9 cellular contexts compared by ENCODE assay signal in the genomic region with DNA sequence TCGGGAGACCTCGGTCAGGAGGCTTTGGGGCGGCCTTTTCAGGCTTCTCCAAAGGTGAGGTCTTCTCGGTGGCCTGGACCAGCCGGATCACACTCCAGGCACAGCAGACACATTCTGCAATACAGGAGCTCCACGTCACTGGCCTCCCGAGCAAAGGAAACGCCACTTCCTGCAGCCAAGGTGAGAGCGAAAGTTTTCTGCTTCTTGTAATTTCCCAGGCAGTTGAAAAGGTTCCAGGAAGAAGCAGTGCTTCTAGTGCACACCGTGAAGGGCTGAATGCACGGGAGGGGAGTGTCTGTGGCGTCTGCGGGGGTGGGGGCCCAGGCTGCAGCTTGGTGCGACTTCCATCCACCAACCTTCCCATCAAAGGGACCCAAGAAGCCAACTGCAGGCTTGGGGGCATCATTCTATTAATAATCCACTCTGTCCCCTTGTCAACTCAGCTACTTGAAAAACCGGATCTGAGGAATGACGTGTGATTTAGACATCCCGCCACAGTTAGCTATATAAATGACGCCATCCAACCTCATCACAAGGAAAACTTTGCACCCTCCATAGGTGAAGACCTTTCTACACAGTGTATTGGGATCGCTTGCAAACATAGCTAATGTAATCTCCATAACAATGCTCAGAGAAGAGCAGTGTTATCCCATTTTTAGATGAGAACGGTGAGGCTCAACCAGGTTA.
DNase-seq lines count a peak whose midpoint lies in the region; ATAC-seq and TF ChIP-seq lines count a peak whose summit lies in the region.
"Had no signal": no experiment of that assay in that cellular context is flagged by ENCODE, and none has a peak within 500 bp of the region (broad histone marks: within the 10 kb centered on the region; RNA-seq: fewer than 3 reads in every experiment).

No MANE protein-coding gene starts in this region.

- peaks cover 36% of the 10 kb centered on the region for H3K4me1 Mint-ChIP-seq in activated B cell treated with CpG ODN at 0.5 μM for 24 hours

- H3K27ac Mint-ChIP-seq in activated B cell treated with CpG ODN at 0.5 μM for 24 hours: peak overlapping the region; percentile 80

- peak; percentile 36 for ATAC-seq in activated B cell treated with CpG ODN at 0.5 μM for 24 hours (ENCODE audit: low read depth)

- H3K4me3 Mint-ChIP-seq in activated B cell treated with CpG ODN at 0.5 μM for 24 hours: peak overlapping the region; percentile 48

- TF ChIP-seq CTCF in GM06990 (IDR thresholded peaks at IDR 0.05; ENCODE audit: insufficient read depth, low read length, poor library complexity, severe bottlenecking) (no peak), activated B cell treated with CpG ODN at 0.5 μM for 24 hours (IDR thresholded peaks at IDR 0.05) (no peak)

- H3K36me3 ChIP-seq in GM06990 (ENCODE audit: control insufficient read depth, insufficient read depth, low read length): peaks cover 5% of the 10 kb centered on the region

- H3K9me3 Mint-ChIP-seq in activated B cell treated with CpG ODN at 0.5 μM for 24 hours: no peaks in the 10 kb centered on the region

- intact Hi-C loops in activated B cell treated with CpG ODN at 0.5 μM for 24 hours (cut with micrococcal nuclease): loop anchor here (2.0 kb wide), 1 partner anchor 47 kb away; no protein-coding TSS in a partner anchor

- H3K27me3 Mint-ChIP-seq in activated B cell treated with CpG ODN at 0.5 μM for 24 hours: no peaks in the 10 kb centered on the region

- H3K4me3 ChIP-seq in GM06990 (replicated peaks; ENCODE audit: low read depth, low read length): peak overlapping the region; percentile 6

- no peaks in the 10 kb centered on the region for H3K27me3 ChIP-seq in GM06990 (replicated peaks; ENCODE audit: control insufficient read depth, insufficient read depth, low read length)

- peak; percentile 61 for DNase-seq in GM06990 (ENCODE audit: extremely low read depth, insufficient read length)
- DNase-seq in activated B cell treated with CpG ODN at 0.5 μM for 24 hours: no peak
- peak; percentile 22 for DNase-seq in activated naive CD8-positive, alpha-beta T cell treated with anti-CD3 and anti-CD28 coated beads, Interleukin-2, amount 50 U/mL, for 16 hours (ENCODE audit: low read depth, low spot score)
- peak; percentile 71 for DNase-seq in stimulated activated CD4-positive, alpha-beta T cell treated with anti-CD3 and anti-CD28 coated beads, Interleukin-1b, Interleukin-23, amount 100 ng/mL, for 48 hours
- DNase-seq in MV-4-11 (lab: John Stamatoyannopoulos, UW): no peak
- no peak for DNase-seq in activated CD4-positive, CD25-positive, alpha-beta regulatory T cell (lab: John Stamatoyannopoulos, UW)
- DNase-seq in SKM-1 treated with dmso at 0.1 percent for 144 hours (lab: John Stamatoyannopoulos, UW; ENCODE audit: unreplicated experiment): no peak
- DNase-seq in DMS153 treated with DMSO at 0.1 percent for 48 hours (lab: John Stamatoyannopoulos, UW; ENCODE audit: unreplicated experiment): no peak
- DNase-seq: OCI-M1 had no signal

- peaks cover 63% of the 10 kb centered on the region for H3K36me3 Mint-ChIP-seq in activated B cell treated with CpG ODN at 0.5 μM for 24 hours (ENCODE audit: low read depth)

- CTCF ChIA-PET in activated B cell treated with CpG ODN at 0.5 μM for 24 hours (lab: Charles Lee): interaction anchor here (1.3 kb wide), 1 partner anchor 61 kb away, joined by 7 read pairs; a partner anchor contains a TSS

- POLR2A ChIA-PET in activated B cell treated with CpG ODN at 0.5 μM for 24 hours (lab: Charles Lee): interaction anchor here (0.9 to 2.7 kb wide), 6 partner anchors 19 to 77 kb away, joined by 3 to 15 read pairs (median 7); a partner anchor contains a TSS

Comparison
In these comparisons a context has a peak if more than half of its experiments do, and no peak if none do; other contexts are left out.
1. DNase-seq: peak in GM06990 (single experiment), activated naive CD8-positive, alpha-beta T cell treated with anti-CD3 and anti-CD28 coated beads, Interleukin-2, amount 50 U/mL, for 16 hours (single experiment) and stimulated activated CD4-positive, alpha-beta T cell treated with anti-CD3 and anti-CD28 coated beads, Interleukin-1b, Interleukin-23, amount 100 ng/mL, for 48 hours (single experiment); none in activated B cell treated with CpG ODN at 0.5 μM for 24 hours (single experiment), MV-4-11 (single experiment), activated CD4-positive, CD25-positive, alpha-beta regulatory T cell (0 of 4), SKM-1 treated with dmso at 0.1 percent for 144 hours (single experiment) and DMS153 treated with DMSO at 0.1 percent for 48 hours (single experiment).